1 cellular context compared by ENCODE assay signal in genomic region chr22:20807315-20807752, GRCh38.
A peak's percentile ranks its signal among the peaks of the same experiment; 100 is the strongest.
TF ChIP-seq lines count a peak whose summit lies in the region.

No MANE protein-coding gene starts in this region.

TF ChIP-seq in K562, 482 proteins besides CTCF, POLR2A, EP300 and RAD21 (continued from another document):
- TF ChIP-seq, protein P1, sequence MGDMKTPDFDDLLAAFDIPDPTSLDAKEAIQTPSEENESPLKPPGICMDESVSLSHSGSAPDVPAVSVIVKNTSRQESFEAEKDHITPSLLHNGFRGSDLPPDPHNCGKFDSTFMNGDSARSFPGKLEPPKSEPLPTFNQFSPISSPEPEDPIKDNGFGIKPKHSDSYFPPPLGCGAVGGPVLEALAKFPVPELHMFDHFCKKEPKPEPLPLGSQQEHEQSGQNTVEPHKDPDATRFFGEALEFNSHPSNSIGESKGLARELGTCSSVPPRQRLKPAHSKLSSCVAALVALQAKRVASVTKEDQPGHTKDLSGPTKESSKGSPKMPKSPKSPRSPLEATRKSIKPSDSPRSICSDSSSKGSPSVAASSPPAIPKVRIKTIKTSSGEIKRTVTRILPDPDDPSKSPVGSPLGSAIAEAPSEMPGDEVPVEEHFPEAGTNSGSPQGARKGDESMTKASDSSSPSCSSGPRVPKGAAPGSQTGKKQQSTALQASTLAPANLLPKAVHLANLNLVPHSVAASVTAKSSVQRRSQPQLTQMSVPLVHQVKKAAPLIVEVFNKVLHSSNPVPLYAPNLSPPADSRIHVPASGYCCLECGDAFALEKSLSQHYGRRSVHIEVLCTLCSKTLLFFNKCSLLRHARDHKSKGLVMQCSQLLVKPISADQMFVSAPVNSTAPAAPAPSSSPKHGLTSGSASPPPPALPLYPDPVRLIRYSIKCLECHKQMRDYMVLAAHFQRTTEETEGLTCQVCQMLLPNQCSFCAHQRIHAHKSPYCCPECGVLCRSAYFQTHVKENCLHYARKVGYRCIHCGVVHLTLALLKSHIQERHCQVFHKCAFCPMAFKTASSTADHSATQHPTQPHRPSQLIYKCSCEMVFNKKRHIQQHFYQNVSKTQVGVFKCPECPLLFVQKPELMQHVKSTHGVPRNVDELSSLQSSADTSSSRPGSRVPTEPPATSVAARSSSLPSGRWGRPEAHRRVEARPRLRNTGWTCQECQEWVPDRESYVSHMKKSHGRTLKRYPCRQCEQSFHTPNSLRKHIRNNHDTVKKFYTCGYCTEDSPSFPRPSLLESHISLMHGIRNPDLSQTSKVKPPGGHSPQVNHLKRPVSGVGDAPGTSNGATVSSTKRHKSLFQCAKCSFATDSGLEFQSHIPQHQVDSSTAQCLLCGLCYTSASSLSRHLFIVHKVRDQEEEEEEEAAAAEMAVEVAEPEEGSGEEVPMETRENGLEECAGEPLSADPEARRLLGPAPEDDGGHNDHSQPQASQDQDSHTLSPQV (IDR thresholded peaks at IDR 0.05) = peak; percentile 89
- TF ChIP-seq TCF7 (IDR thresholded peaks at IDR 0.05; ENCODE audit: borderline replicate concordance) (no peak), BCL6 (CRISPR knock-in tag; IDR thresholded peaks at IDR 0.05) (no peak), ZNF232 (CRISPR knock-in tag; IDR thresholded peaks at IDR 0.05) (no peak), ZNF12 (CRISPR knock-in tag; IDR thresholded peaks at IDR 0.05) (peak; percentile 66; the same call in 1 of the 2 replicates), TSC22D4 (tag; IDR thresholded peaks at IDR 0.05) (0 out of 2 replicates have a peak, but pooled peaks have one; percentile 23), SETDB1 (IDR thresholded peaks at IDR 0.05; ENCODE audit: low read length) (peak; percentile 97), MEF2D (tag; conservative IDR thresholded peaks at IDR 0.05; ENCODE audit: low read depth) (peak; percentile 80; the same call in 1 of the 2 replicates), MIER1 (IDR thresholded peaks at IDR 0.05; ENCODE audit: low read depth) (no peak), ZFX (CRISPR knock-in tag; IDR thresholded peaks at IDR 0.05) (no peak), SMARCE1 (IDR thresholded peaks at IDR 0.05) (peak; percentile 66; the same call in 1 of the 2 replicates), ZNF324 (CRISPR knock-in tag; IDR thresholded peaks at IDR 0.05) (no peak)
- TF ChIP-seq, protein P2, sequence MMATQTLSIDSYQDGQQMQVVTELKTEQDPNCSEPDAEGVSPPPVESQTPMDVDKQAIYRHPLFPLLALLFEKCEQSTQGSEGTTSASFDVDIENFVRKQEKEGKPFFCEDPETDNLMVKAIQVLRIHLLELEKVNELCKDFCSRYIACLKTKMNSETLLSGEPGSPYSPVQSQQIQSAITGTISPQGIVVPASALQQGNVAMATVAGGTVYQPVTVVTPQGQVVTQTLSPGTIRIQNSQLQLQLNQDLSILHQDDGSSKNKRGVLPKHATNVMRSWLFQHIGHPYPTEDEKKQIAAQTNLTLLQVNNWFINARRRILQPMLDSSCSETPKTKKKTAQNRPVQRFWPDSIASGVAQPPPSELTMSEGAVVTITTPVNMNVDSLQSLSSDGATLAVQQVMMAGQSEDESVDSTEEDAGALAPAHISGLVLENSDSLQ (IDR thresholded peaks at IDR 0.05) = peak; percentile 49; the same call in 1 of the 2 replicates
- TF ChIP-seq, protein P3, sequence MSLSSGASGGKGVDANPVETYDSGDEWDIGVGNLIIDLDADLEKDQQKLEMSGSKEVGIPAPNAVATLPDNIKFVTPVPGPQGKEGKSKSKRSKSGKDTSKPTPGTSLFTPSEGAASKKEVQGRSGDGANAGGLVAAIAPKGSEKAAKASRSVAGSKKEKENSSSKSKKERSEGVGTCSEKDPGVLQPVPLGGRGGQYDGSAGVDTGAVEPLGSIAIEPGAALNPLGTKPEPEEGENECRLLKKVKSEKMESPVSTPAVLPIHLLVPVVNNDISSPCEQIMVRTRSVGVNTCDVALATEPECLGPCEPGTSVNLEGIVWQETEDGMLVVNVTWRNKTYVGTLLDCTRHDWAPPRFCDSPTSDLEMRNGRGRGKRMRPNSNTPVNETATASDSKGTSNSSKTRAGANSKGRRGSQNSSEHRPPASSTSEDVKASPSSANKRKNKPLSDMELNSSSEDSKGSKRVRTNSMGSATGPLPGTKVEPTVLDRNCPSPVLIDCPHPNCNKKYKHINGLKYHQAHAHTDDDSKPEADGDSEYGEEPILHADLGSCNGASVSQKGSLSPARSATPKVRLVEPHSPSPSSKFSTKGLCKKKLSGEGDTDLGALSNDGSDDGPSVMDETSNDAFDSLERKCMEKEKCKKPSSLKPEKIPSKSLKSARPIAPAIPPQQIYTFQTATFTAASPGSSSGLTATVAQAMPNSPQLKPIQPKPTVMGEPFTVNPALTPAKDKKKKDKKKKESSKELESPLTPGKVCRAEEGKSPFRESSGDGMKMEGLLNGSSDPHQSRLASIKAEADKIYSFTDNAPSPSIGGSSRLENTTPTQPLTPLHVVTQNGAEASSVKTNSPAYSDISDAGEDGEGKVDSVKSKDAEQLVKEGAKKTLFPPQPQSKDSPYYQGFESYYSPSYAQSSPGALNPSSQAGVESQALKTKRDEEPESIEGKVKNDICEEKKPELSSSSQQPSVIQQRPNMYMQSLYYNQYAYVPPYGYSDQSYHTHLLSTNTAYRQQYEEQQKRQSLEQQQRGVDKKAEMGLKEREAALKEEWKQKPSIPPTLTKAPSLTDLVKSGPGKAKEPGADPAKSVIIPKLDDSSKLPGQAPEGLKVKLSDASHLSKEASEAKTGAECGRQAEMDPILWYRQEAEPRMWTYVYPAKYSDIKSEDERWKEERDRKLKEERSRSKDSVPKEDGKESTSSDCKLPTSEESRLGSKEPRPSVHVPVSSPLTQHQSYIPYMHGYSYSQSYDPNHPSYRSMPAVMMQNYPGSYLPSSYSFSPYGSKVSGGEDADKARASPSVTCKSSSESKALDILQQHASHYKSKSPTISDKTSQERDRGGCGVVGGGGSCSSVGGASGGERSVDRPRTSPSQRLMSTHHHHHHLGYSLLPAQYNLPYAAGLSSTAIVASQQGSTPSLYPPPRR (CRISPR knock-in tag; IDR thresholded peaks at IDR 0.05; ENCODE audit: borderline replicate concordance) = 0 out of 2 replicates have a peak, but pooled peaks have one; percentile 35
- TF ChIP-seq, protein P4, sequence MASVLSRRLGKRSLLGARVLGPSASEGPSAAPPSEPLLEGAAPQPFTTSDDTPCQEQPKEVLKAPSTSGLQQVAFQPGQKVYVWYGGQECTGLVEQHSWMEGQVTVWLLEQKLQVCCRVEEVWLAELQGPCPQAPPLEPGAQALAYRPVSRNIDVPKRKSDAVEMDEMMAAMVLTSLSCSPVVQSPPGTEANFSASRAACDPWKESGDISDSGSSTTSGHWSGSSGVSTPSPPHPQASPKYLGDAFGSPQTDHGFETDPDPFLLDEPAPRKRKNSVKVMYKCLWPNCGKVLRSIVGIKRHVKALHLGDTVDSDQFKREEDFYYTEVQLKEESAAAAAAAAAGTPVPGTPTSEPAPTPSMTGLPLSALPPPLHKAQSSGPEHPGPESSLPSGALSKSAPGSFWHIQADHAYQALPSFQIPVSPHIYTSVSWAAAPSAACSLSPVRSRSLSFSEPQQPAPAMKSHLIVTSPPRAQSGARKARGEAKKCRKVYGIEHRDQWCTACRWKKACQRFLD (CRISPR knock-in tag; IDR thresholded peaks at IDR 0.05) = 0 out of 2 replicates have a peak, but pooled peaks have one; percentile 23
